ENCODE assay signal across 1 cellular context in genomic region chr1:92795166-92795565, GRCh38.
TF ChIP-seq lines count a peak whose summit lies in the region.

No MANE protein-coding gene starts in this region.

TF ChIP-seq in SK-N-SH treated with all-trans-retinoic acid at 6 μM for 48 hours, 23 proteins besides CTCF, POLR2A, EP300 and RAD21 (continued from another document):
- TF ChIP-seq, protein P1, sequence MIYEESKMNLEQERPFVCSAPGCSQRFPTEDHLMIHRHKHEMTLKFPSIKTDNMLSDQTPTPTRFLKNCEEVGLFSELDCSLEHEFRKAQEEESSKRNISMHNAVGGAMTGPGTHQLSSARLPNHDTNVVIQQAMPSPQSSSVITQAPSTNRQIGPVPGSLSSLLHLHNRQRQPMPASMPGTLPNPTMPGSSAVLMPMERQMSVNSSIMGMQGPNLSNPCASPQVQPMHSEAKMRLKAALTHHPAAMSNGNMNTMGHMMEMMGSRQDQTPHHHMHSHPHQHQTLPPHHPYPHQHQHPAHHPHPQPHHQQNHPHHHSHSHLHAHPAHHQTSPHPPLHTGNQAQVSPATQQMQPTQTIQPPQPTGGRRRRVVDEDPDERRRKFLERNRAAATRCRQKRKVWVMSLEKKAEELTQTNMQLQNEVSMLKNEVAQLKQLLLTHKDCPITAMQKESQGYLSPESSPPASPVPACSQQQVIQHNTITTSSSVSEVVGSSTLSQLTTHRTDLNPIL (CRISPR knock-in tag; IDR thresholded peaks at IDR 0.05; ENCODE audit: low read depth): no peak
- TF ChIP-seq ZFP3 (CRISPR knock-in tag; IDR thresholded peaks at IDR 0.05) (no peak), ZFP30 (CRISPR knock-in tag; IDR thresholded peaks at IDR 0.05) (no peak), ISL1 (CRISPR knock-in tag; IDR thresholded peaks at IDR 0.05) (no peak)
